In genomic region chr17:48441862-48442261, GRCh38 we compare ENCODE assay signal across 1 cellular context.
TF ChIP-seq lines count a peak whose summit lies in the region.

No MANE protein-coding gene starts in this region.

TF ChIP-seq in GM12878, 131 proteins besides CTCF, POLR2A, EP300 and RAD21:
- TF ChIP-seq, protein P1, sequence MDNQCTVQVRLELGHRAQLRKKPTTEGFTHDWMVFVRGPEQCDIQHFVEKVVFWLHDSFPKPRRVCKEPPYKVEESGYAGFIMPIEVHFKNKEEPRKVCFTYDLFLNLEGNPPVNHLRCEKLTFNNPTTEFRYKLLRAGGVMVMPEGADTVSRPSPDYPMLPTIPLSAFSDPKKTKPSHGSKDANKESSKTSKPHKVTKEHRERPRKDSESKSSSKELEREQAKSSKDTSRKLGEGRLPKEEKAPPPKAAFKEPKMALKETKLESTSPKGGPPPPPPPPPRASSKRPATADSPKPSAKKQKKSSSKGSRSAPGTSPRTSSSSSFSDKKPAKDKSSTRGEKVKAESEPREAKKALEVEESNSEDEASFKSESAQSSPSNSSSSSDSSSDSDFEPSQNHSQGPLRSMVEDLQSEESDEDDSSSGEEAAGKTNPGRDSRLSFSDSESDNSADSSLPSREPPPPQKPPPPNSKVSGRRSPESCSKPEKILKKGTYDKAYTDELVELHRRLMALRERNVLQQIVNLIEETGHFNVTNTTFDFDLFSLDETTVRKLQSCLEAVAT (IDR thresholded peaks at IDR 0.05): peak; percentile 41; the same call in 1 of the 2 replicates
- TF ChIP-seq POU2F2 (IDR thresholded peaks at IDR 0.05; ENCODE audit: borderline replicate concordance, low read depth, low read length) (no peak), PRDM15 (CRISPR knock-in tag; IDR thresholded peaks at IDR 0.05) (0 out of 2 replicates have a peak, but pooled peaks have one; percentile 4)
